ENCODE assay signal across 8 cellular contexts in genomic region chr12:53625373-53625945, GRCh38. TPM values are rescaled to one million over a fixed set of nuclear protein-coding genes. Genes with fewer than 3 reads are reported as not detected.
DNase-seq lines count a peak whose midpoint lies in the region; ATAC-seq, FAIRE-seq and TF ChIP-seq lines count a peak whose summit lies in the region.

No MANE protein-coding gene starts in this region.

- no peaks in the 10 kb centered on the region for H3K9me2 ChIP-seq in PC-3 (replicated peaks; ENCODE audit: low read length)

- H3K9ac ChIP-seq in PC-3 (ENCODE audit: low read length): peak overlapping the region; percentile 95
- peak overlapping the region; percentile 95 for H3K9ac ChIP-seq in endothelial cell of umbilical vein (replicated peaks; ENCODE audit: extremely low read depth, insufficient read depth, low read length)

- H3K9me1 ChIP-seq in endothelial cell of umbilical vein (replicated peaks; ENCODE audit: control insufficient read depth, extremely low read depth, insufficient read depth, low read length): no peaks in the 10 kb centered on the region

- CTCF ChIA-PET in CD8-positive, alpha-beta T cell (lab: Charles Lee): interaction anchor here (0.6 to 2.7 kb wide), 2 partner anchors 15 to 52 kb away, joined by 4 to 8 read pairs; no protein-coding TSS in a partner anchor
- CTCF ChIA-PET in PC-3 (lab: Charles Lee) (interaction anchor here (1.7 kb wide), 1 partner anchor 82 kb away, joined by 4 read pairs; no protein-coding TSS in a partner anchor), endothelial cell of umbilical vein (lab: Charles Lee) (interaction anchor here (0.6 to 3.9 kb wide), 4 partner anchors 51 to 121 kb away, joined by 3 to 28 read pairs (median 8); partner anchors contain the start of gene ATP5MC2)

- POLR2A ChIA-PET in CD8-positive, alpha-beta T cell (lab: Charles Lee): interaction anchor here (0.9 to 1.1 kb wide), 5 partner anchors 14 to 125 kb away, joined by 3 to 4 read pairs (median 3); partner anchors contain the start of gene ATP5MC2
- POLR2A ChIA-PET in PC-3 (lab: Charles Lee; ENCODE audit: unreplicated experiment): interaction anchor here (0.6 to 1.0 kb wide), 3 partner anchors 33 to 75 kb away, joined by 3 to 11 read pairs (median 4); no protein-coding TSS in a partner anchor
- POLR2A ChIA-PET in endothelial cell of umbilical vein (lab: Charles Lee): interaction anchor here (0.5 to 1.2 kb wide), 3 partner anchors 43 to 67 kb away, joined by 3 to 4 read pairs (median 3); partner anchors contain the start of gene ATP5MC2

- H3K9me3 Mint-ChIP-seq in CD8-positive, alpha-beta T cell: no peaks in the 10 kb centered on the region

- H3K4me3 Mint-ChIP-seq in CD8-positive, alpha-beta T cell: peak overlapping the region; percentile 93

- H3K36me3 Mint-ChIP-seq in CD8-positive, alpha-beta T cell: peaks cover 15% of the 10 kb centered on the region

- H3K4me2 ChIP-seq in PC-3 (ENCODE audit: low read length): peak overlapping the region; percentile 84
- peak overlapping the region; percentile 100 for H3K4me2 ChIP-seq in endothelial cell of umbilical vein (ENCODE audit: insufficient read depth, low read length)
- H3K4me2 ChIP-seq in osteoblast (ENCODE audit: insufficient read depth, low read length): peak overlapping the region; percentile 89

- no peaks in the 10 kb centered on the region for H3K27me3 Mint-ChIP-seq in CD8-positive, alpha-beta T cell (ENCODE audit: low read depth)

- BruUV-seq in PC-3 (replicated peaks; lab: Mats Ljungman, UMichigan) (TSS peak; percentile 60), endothelial cell of umbilical vein (replicated peaks; lab: Mats Ljungman, UMichigan) (no TSS peak)

- no peak for TF ChIP-seq CTCF in CD8-positive, alpha-beta T cell (IDR thresholded peaks at IDR 0.05)
- TF ChIP-seq CTCF in PC-3 (conservative IDR thresholded peaks at IDR 0.05; ENCODE audit: low read depth, low read length) (no peak), endothelial cell of umbilical vein (IDR thresholded peaks at IDR 0.05; ENCODE audit: extremely low read depth in 1 of 2, insufficient read depth in 1 of 2, low read depth in 1 of 2, low read length in 2 of 2) (no peak), osteoblast (IDR thresholded peaks at IDR 0.05; ENCODE audit: extremely low read depth, low read depth, low read length) (no peak)

- no peaks in the 10 kb centered on the region for H3K27me3 ChIP-seq in CD8-positive, alpha-beta T cell (ENCODE audit: insufficient read depth, low read length)
- H3K27me3 ChIP-seq in PC-3 (ENCODE audit: low read length) (no peaks in the 10 kb centered on the region), endothelial cell of umbilical vein (ENCODE audit: control insufficient read depth in 2 of 2, insufficient read depth in 2 of 2, low read length in 2 of 2) (no peaks in the 10 kb centered on the region), osteoblast (ENCODE audit: insufficient read depth, low read length) (no peaks in the 10 kb centered on the region)

- H3K4me3 ChIP-seq in CD8-positive, alpha-beta T cell (ENCODE audit: low read depth, low read length): peak overlapping the region; percentile 90
- peak overlapping the region; percentile 72 for H3K4me3 ChIP-seq in PC-3 (ENCODE audit: low read length)
- H3K4me3 ChIP-seq in endothelial cell of umbilical vein (replicated peaks in 1 of 3; ENCODE audit: insufficient read depth in 1 of 3, low read depth in 1 of 3, low read length in 3 of 3): peak overlapping the region; percentile 61 to 97 (median 87)
- peak overlapping the region; percentile 87 for H3K4me3 ChIP-seq in osteoblast (ENCODE audit: insufficient read depth, low read length)

- H3K4me1 ChIP-seq in CD8-positive, alpha-beta T cell (ENCODE audit: insufficient read depth, low read length): peaks cover 30% of the 10 kb centered on the region
- peaks cover 21% of the 10 kb centered on the region for H3K4me1 ChIP-seq in PC-3 (ENCODE audit: insufficient read depth, low read length)
- peaks cover 29% of the 10 kb centered on the region for H3K4me1 ChIP-seq in endothelial cell of umbilical vein (ENCODE audit: control insufficient read depth, extremely low read depth, insufficient read depth, low read length)
- H3K4me1 ChIP-seq in osteoblast (ENCODE audit: insufficient read depth, low read length): peaks cover 26% of the 10 kb centered on the region

- peaks cover 52% of the 10 kb centered on the region for H3K79me2 ChIP-seq in PC-3 (ENCODE audit: low read length)
- H3K79me2 ChIP-seq in endothelial cell of umbilical vein (ENCODE audit: control insufficient read depth, insufficient read depth, low read length): peaks cover 53% of the 10 kb centered on the region
- H3K79me2 ChIP-seq in osteoblast (ENCODE audit: insufficient read depth, low read length): peaks cover 54% of the 10 kb centered on the region

- H3K4me1 Mint-ChIP-seq in CD8-positive, alpha-beta T cell (ENCODE audit: low read depth): peaks cover 49% of the 10 kb centered on the region

- H3F3A ChIP-seq in PC-3 (ENCODE audit: low read length, unreplicated experiment): no peaks in the 10 kb centered on the region

- DNase-seq in CD8-positive, alpha-beta T cell: no peak
- DNase-seq in PC-3 (no peak), endothelial cell of umbilical vein (ENCODE audit: low read depth, low spot score) (no peak), osteoblast (ENCODE audit: insufficient read length, low spot score, missing footprints) (no peak), inferior parietal cortex (ENCODE audit: extremely low spot score) (no peak), iPS-NIHi7 (ENCODE audit: extremely low spot score) (no peak), mesenteric fat pad (ENCODE audit: low spot score) (no peak)

- ATAC-seq in CD8-positive, alpha-beta T cell: no peak
- ATAC-seq in PC-3: no peak
- ATAC-seq in GM21717 (IDR thresholded peaks at IDR 0.05; ENCODE audit: unreplicated experiment): no peak

- H2AFZ ChIP-seq in PC-3 (ENCODE audit: low read length) (peak overlapping the region; percentile 89), endothelial cell of umbilical vein (ENCODE audit: low read depth, low read length) (peak overlapping the region; percentile 22), osteoblast (ENCODE audit: low read length) (peak overlapping the region; percentile 42)

- H3K36me3 ChIP-seq in CD8-positive, alpha-beta T cell (ENCODE audit: insufficient read depth, low read length): no peaks in the 10 kb centered on the region
- H3K36me3 ChIP-seq in PC-3 (ENCODE audit: low read depth, low read length): peaks cover 3% of the 10 kb centered on the region; the same call in 1 of the 2 replicates
- H3K36me3 ChIP-seq in endothelial cell of umbilical vein (ENCODE audit: control insufficient read depth in 2 of 2, extremely low read depth in 1 of 2, insufficient read depth in 2 of 2, low read length in 2 of 2): no peaks in the 10 kb centered on the region
- no peaks in the 10 kb centered on the region for H3K36me3 ChIP-seq in osteoblast (ENCODE audit: insufficient read depth, low read length)

- FAIRE-seq in endothelial cell of umbilical vein (lab: Jason Lieb, UNC): no peak

- peak; percentile 42 for TF ChIP-seq POLR2A in endothelial cell of umbilical vein (IDR thresholded peaks at IDR 0.05; ENCODE audit: low read depth, low read length)

- peak overlapping the region; percentile 98 for H3K27ac Mint-ChIP-seq in CD8-positive, alpha-beta T cell

- H3K27ac ChIP-seq in CD8-positive, alpha-beta T cell (ENCODE audit: low read depth, low read length): peak overlapping the region; percentile 84
- H3K27ac ChIP-seq in PC-3 (ENCODE audit: low read length) (no peak overlapping the region), endothelial cell of umbilical vein (ENCODE audit: insufficient read depth, low read depth, low read length) (peak overlapping the region; percentile 86), osteoblast (ENCODE audit: low read depth, low read length) (peak overlapping the region; percentile 92)

- intact Hi-C loops in CD8-positive, alpha-beta T cell (cut with DNase I, micrococcal nuclease): loop anchor here in 1 of 2 experiments (5.0 kb wide), 1 partner anchor 173 kb away; the partner anchor contains the start of gene PCBP2
- intact Hi-C loops in PC-3 (cut with micrococcal nuclease) (loop anchor here (2.0 to 5.0 kb wide), 2 partner anchors 63 to 83 kb away; no protein-coding TSS in a partner anchor), endothelial cell of umbilical vein (cut with micrococcal nuclease) (loop anchor here (2.0 kb wide), 1 partner anchor 29 kb away; no protein-coding TSS in a partner anchor)

- no peaks in the 10 kb centered on the region for H3K9me3 ChIP-seq in CD8-positive, alpha-beta T cell (ENCODE audit: low read length)
- H3K9me3 ChIP-seq in PC-3 (ENCODE audit: low read length) (no peaks in the 10 kb centered on the region), endothelial cell of umbilical vein (replicated peaks; ENCODE audit: control insufficient read depth, insufficient read depth, low read length) (no peaks in the 10 kb centered on the region), osteoblast (ENCODE audit: low read depth, low read length) (no peaks in the 10 kb centered on the region)

- dilution Hi-C loops in endothelial cell of umbilical vein (cut with MboI; ENCODE audit: extremely low pct_ligation_motif_present, low sequenced_read_pairs): no loop called here

- H4K20me1 ChIP-seq in PC-3 (ENCODE audit: low read length) (no peaks in the 10 kb centered on the region), endothelial cell of umbilical vein (replicated peaks; ENCODE audit: control insufficient read depth, extremely low read depth, insufficient read depth, low read length) (no peaks in the 10 kb centered on the region), osteoblast (ENCODE audit: insufficient read depth, low read length) (peaks cover 13% of the 10 kb centered on the region)

RNA-seq across cellular contexts. Expression of gene ATF7, which starts 0.7 kb away (rescaled TPM):
- 10 to 100 TPM in 1 of 2 experiments, 1 to 10 TPM in 1; 9.1 to 13.2 TPM for total RNA-seq in CD8-positive, alpha-beta T cell
- total RNA-seq in PC-3 (2014; rRNA removed) (7.9 and 14.2 TPM in 2 replicates), endothelial cell of umbilical vein (56.9 and 68.5 TPM in 2 replicates), osteoblast (14.4 and 17.4 TPM in 2 replicates), mesenteric fat pad (44.7 TPM)
- polyA plus RNA-seq in endothelial cell of umbilical vein: 31.4 and 36.0 TPM in 2 replicates
- polyA plus RNA-seq in endothelial cell of umbilical vein (2011; cell fraction: cytosol; rRNA removed): 28.0 and 28.4 TPM in 2 replicates
- polyA plus RNA-seq in endothelial cell of umbilical vein (2011; cell fraction: nucleus; rRNA removed): 68.6 and 78.7 TPM in 2 replicates
- 28.7 and 33.8 TPM in 2 replicates for polyA plus RNA-seq in endothelial cell of umbilical vein (2012)
- polyA minus RNA-seq in endothelial cell of umbilical vein: 64.9 and 76.4 TPM in 2 replicates
- 14.8 TPM for polyA minus RNA-seq in endothelial cell of umbilical vein (2011; cell fraction: cytosol; rRNA and poly(A)+ RNA removed)
- polyA minus RNA-seq in endothelial cell of umbilical vein (2011; cell fraction: nucleus; rRNA and poly(A)+ RNA removed): 55.6 and 80.4 TPM in 2 replicates

RNA-seq across cellular contexts. Expression of gene ATP5MC2, which starts 50.4 kb away (rescaled TPM):
- 100 to 1,000 TPM; 220 to 229 TPM for total RNA-seq in CD8-positive, alpha-beta T cell
- total RNA-seq in PC-3 (2014; rRNA removed): 244 and 322 TPM in 2 replicates
- 375 and 402 TPM in 2 replicates for total RNA-seq in endothelial cell of umbilical vein
- 820 and 971 TPM in 2 replicates for polyA plus RNA-seq in endothelial cell of umbilical vein
- 532 and 616 TPM in 2 replicates for polyA plus RNA-seq in endothelial cell of umbilical vein (2011; cell fraction: cytosol; rRNA removed)
- polyA plus RNA-seq in endothelial cell of umbilical vein (2011; cell fraction: nucleus; rRNA removed): 178 and 218 TPM in 2 replicates
- 505 and 689 TPM in 2 replicates for polyA plus RNA-seq in endothelial cell of umbilical vein (2012)
- 1,130 and 1,205 TPM in 2 replicates for polyA minus RNA-seq in endothelial cell of umbilical vein
- polyA minus RNA-seq in endothelial cell of umbilical vein (2011; cell fraction: cytosol; rRNA and poly(A)+ RNA removed): 471 TPM
- polyA minus RNA-seq in endothelial cell of umbilical vein (2011; cell fraction: nucleus; rRNA and poly(A)+ RNA removed): 100 and 119 TPM in 2 replicates
- total RNA-seq in osteoblast: 93.1 and 95.9 TPM in 2 replicates
- total RNA-seq in mesenteric fat pad: 194 TPM

Comparison
In these comparisons a context has a peak if more than half of its experiments do, and no peak if none do; other contexts are left out.
1. H2AFZ ChIP-seq: peak in every context shown above with its lines; median percentile 89 in PC-3; 42 in osteoblast; 22 in endothelial cell of umbilical vein.